8 cellular contexts compared by ENCODE assay signal in genomic region chr3:141412087-141412935, GRCh38. TPM values are rescaled to one million over a fixed set of nuclear protein-coding genes. Genes with fewer than 3 reads are reported as not detected.
A peak's percentile ranks its signal among the peaks of the same experiment; 100 is the strongest.
DNase-seq lines count a peak whose midpoint lies in the region; ATAC-seq and TF ChIP-seq lines count a peak whose summit lies in the region.

No MANE protein-coding gene starts in this region.

- H3K4me1 ChIP-seq in IMR-90 (ENCODE audit: control insufficient read depth, insufficient read depth, low read length): peaks cover 45% of the 10 kb centered on the region

- POLR2A ChIA-PET in IMR-90 (lab: Charles Lee; ENCODE audit: unreplicated experiment): interaction anchor here (0.6 to 1.8 kb wide), 6 partner anchors 8 to 49 kb away, joined by 3 to 9 read pairs (median 6); no protein-coding TSS in a partner anchor

- peak overlapping the region; percentile 99 for H2AK5ac ChIP-seq in IMR-90 (ENCODE audit: low read depth, low read length)

- H3K9ac ChIP-seq in IMR-90 (ENCODE audit: low read depth, low read length): peak overlapping the region; percentile 62

- H2BK20ac ChIP-seq in IMR-90 (ENCODE audit: low read depth, low read length): peak overlapping the region; percentile 90

- DNase-seq in IMR-90 (peak; percentile 96), T-helper 9 cell (peak; percentile 21), caudate nucleus (lab: John Stamatoyannopoulos, UW) (peak in 29 of 61 donors; percentile 12 to 64 (median 29)), left lobe of liver (ENCODE audit: low spot score) (no peak), GF-D8 (lab: John Stamatoyannopoulos, UW) (no peak)
- DNase-seq in stimulated activated CD8-positive, alpha-beta memory T cell treated with anti-CD3 and anti-CD28 coated beads, Interleukin-4, amount 100 ng/mL, for 24 hours (ENCODE audit: low read depth): peak; percentile 17

- peak overlapping the region; percentile 99 for H2BK5ac ChIP-seq in IMR-90 (ENCODE audit: low read depth, low read length, poor library complexity, severe bottlenecking)

- peak overlapping the region; percentile 96 for H4K91ac ChIP-seq in IMR-90 (ENCODE audit: insufficient read depth, low read depth, low read length)

- in situ Hi-C loops in IMR-90 (cut with MboI; ENCODE audit: low sequenced_read_pairs): no loop called here

- peak overlapping the region; percentile 97; the same call in 2 of the 3 replicates for H2BK15ac ChIP-seq in IMR-90 (ENCODE audit: low read depth, low read length)

- no TSS peak for BruUV-seq in IMR-90 (replicated peaks; lab: Mats Ljungman, UMichigan)

- H4K8ac ChIP-seq in IMR-90 (ENCODE audit: low read depth in 2 of 2, low read length in 2 of 2): peak overlapping the region; percentile 64 to 98

- H3K23ac ChIP-seq in IMR-90 (ENCODE audit: low read depth, low read length): peak overlapping the region; percentile 91

- peak overlapping the region; percentile 90 for H3K56ac ChIP-seq in IMR-90 (ENCODE audit: extremely low read depth, insufficient read depth, low read length)

- H3K4ac ChIP-seq in IMR-90 (ENCODE audit: low read depth, low read length): peak overlapping the region; percentile 99

- peak overlapping the region; percentile 89 for H2BK120ac ChIP-seq in IMR-90 (ENCODE audit: low read depth, low read length)

- H3K9me1 ChIP-seq in IMR-90 (ENCODE audit: insufficient read depth, low read length): peaks cover 44% of the 10 kb centered on the region

- H3K27ac ChIP-seq in IMR-90 (ENCODE audit: insufficient read depth, low read length) (peak overlapping the region; percentile 87), caudate nucleus (ENCODE audit: low read depth, low read length) (peak overlapping the region; percentile 92)

- peak overlapping the region; percentile 82 for H3K18ac ChIP-seq in IMR-90 (ENCODE audit: low read depth, low read length)

- ATAC-seq in IMR-90 (ENCODE audit: low read depth): peak; percentile 58
- ATAC-seq in left lobe of liver: peak; percentile 63
- ATAC-seq in HG02852 (IDR thresholded peaks at IDR 0.05; ENCODE audit: unreplicated experiment): no peak

- H2AK9ac ChIP-seq in IMR-90 (replicated peaks; ENCODE audit: low read depth, low read length, poor library complexity): peak overlapping the region; percentile 87

- peak overlapping the region; percentile 52 for H3K4me2 ChIP-seq in IMR-90 (ENCODE audit: low read depth, low read length)

- TF ChIP-seq POLR2A in IMR-90 (IDR thresholded peaks at IDR 0.05; ENCODE audit: low read depth, low read length): peak; percentile 55; the same call in 1 of the 2 replicates

- CTCF ChIA-PET in IMR-90 (lab: Yijun Ruan, JAX): interaction anchor here (0.6 to 1.6 kb wide), 12 partner anchors 10 to 181 kb away, joined by 3 to 8 read pairs (median 3); partner anchors contain the start of gene PXYLP1

- TF ChIP-seq RAD21 in IMR-90 (IDR thresholded peaks at IDR 0.05; ENCODE audit: low read length): no peak; the same call in 1 of the 2 replicates

- no peaks in the 10 kb centered on the region for H3K27me3 ChIP-seq in IMR-90 (ENCODE audit: control insufficient read depth, insufficient read depth, low read length)

- no peaks in the 10 kb centered on the region for H4K20me1 ChIP-seq in IMR-90 (ENCODE audit: insufficient read depth, low read length)

- H3K79me1 ChIP-seq in IMR-90 (ENCODE audit: low read depth in 1 of 2, low read length in 2 of 2): peaks cover 59 to 73% of the 10 kb centered on the region in 2 experiments

- TF ChIP-seq CTCF in IMR-90 (conservative IDR thresholded peaks at IDR 0.05; ENCODE audit: low read depth, low read length): no peak

- 14% methylated on average over 2 of the region's 10 CpGs; no CpG with 5 or more reads in 1 of the 2 experiments for WGBS in IMR-90 (ENCODE audit: extremely low coverage in 2 of 2, insufficient read length in 1 of 2), 2 experiments

- dilution Hi-C loops in IMR-90 (cut with HindIII; ENCODE audit: low sequenced_read_pairs, unreplicated experiment): no loop called here

- H3K14ac ChIP-seq in IMR-90 (replicated peaks; ENCODE audit: low read depth, low read length): peak overlapping the region; percentile 96

- H3K9me3 ChIP-seq in IMR-90 (ENCODE audit: control insufficient read depth, insufficient read depth, low read length): no peaks in the 10 kb centered on the region

- H2AFZ ChIP-seq in IMR-90 (replicated peaks; ENCODE audit: low read length, poor library complexity): peak overlapping the region; percentile 53

- peaks cover 59% of the 10 kb centered on the region for H3K36me3 ChIP-seq in IMR-90 (ENCODE audit: control insufficient read depth, insufficient read depth, low read length)

- intact Hi-C loops in IMR-90 (cut with micrococcal nuclease): loop anchor here (1.0 to 2.0 kb wide), 2 partner anchors 8 to 36 kb away; no protein-coding TSS in a partner anchor

- peak overlapping the region; percentile 63 for H4K5ac ChIP-seq in IMR-90 (ENCODE audit: low read depth, low read length)

- H3K4me3 ChIP-seq in GM08714 (ENCODE audit: low read length): peak overlapping the region; percentile 26; the same call in 1 of the 2 replicates
- H3K4me3 ChIP-seq in IMR-90 (ENCODE audit: insufficient read depth, low read depth, low read length): no peak overlapping the region

TF ChIP-seq in IMR-90, 13 proteins besides CTCF, POLR2A, EP300 and RAD21:
- 0 out of 2 replicates have a peak, but pooled peaks have one; percentile 2 for TF ChIP-seq SMC3 (IDR thresholded peaks at IDR 0.05; ENCODE audit: low read depth, low read length)
- no peak for TF ChIP-seq BHLHE40 (IDR thresholded peaks at IDR 0.05; ENCODE audit: low read depth, low read length)
- no peak for TF ChIP-seq NFE2L2 (IDR thresholded peaks at IDR 0.05; ENCODE audit: low read depth, low read length)
- TF ChIP-seq RFX5 (IDR thresholded peaks at IDR 0.05; ENCODE audit: low read depth, low read length): no peak
- no peak for TF ChIP-seq USF2 (IDR thresholded peaks at IDR 0.05; ENCODE audit: low read depth, low read length)
- TF ChIP-seq FOS (IDR thresholded peaks at IDR 0.05; ENCODE audit: low read depth, low read length): peak; percentile 17; the same call in 1 of the 2 replicates
- TF ChIP-seq MXI1 (IDR thresholded peaks at IDR 0.05; ENCODE audit: borderline replicate concordance, low read depth, low read length): no peak
- peak; percentile 16; the same call in 1 of the 2 replicates for TF ChIP-seq CEBPB (IDR thresholded peaks at IDR 0.05; ENCODE audit: low read depth, low read length)
- no peak for TF ChIP-seq RCOR1 (IDR thresholded peaks at IDR 0.05; ENCODE audit: insufficient replicate concordance, low read length)
- no peak for TF ChIP-seq CHD1 (IDR thresholded peaks at IDR 0.05; ENCODE audit: low read depth, low read length)
- TF ChIP-seq MAZ (IDR thresholded peaks at IDR 0.05; ENCODE audit: borderline replicate concordance, low read depth, low read length): no peak

RNA-seq across cellular contexts. Expression of gene ZBTB38, which starts 44.0 kb away (rescaled TPM):
- 230 and 274 TPM in 2 replicates for total RNA-seq in IMR-90 (2012; rRNA removed)
- 44.9 and 45.1 TPM in 2 replicates for polyA plus RNA-seq in IMR-90 (2012; rRNA removed)
- 15.3 and 16.3 TPM in 2 replicates for polyA plus RNA-seq in IMR-90 (2012; cell fraction: cytosol; rRNA removed)
- polyA plus RNA-seq in IMR-90 (2012; cell fraction: nucleus; rRNA removed; ENCODE audit: low replicate concordance): 12.9 and 53.4 TPM in 2 replicates
- total RNA-seq in left lobe of liver: 26.6 TPM

Comparison
In these comparisons a context has a peak if more than half of its experiments do, and no peak if none do; other contexts are left out.
1. DNase-seq: peak in IMR-90 (single experiment), T-helper 9 cell (single experiment) and stimulated activated CD8-positive, alpha-beta memory T cell treated with anti-CD3 and anti-CD28 coated beads, Interleukin-4, amount 100 ng/mL, for 24 hours (single experiment); none in left lobe of liver (single experiment) and GF-D8 (single experiment).